ENCODE assay signal across 13 cellular contexts in the genomic region with DNA sequence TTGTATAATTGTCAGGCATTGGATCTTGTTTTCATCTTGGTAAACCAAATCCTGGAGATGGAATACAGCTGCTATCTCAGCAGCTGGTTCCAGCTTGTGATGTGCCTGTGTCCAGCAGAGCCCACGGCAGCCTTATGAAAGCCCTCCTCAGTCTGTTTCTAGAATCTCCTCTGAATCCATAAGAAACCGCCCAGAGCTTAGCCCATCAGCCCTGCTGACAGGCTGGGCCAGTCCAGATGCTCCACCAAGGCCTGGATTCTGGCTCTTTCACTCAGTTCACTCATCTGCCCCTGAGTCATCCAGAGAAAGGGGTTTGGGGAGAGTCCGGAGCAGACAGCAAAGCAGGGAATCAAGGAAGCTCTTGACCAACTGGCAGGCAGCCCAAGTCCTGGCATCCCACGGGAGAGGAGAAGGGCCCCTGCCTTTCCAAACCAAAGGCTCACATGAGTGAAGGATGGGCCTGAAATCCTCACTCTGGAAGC. TPM values are rescaled to one million over a fixed set of nuclear protein-coding genes. Genes with fewer than 3 reads are reported as not detected.
A peak's percentile ranks its signal among the peaks of the same experiment; 100 is the strongest.
DNase-seq lines count a peak whose midpoint lies in the region; ATAC-seq lines count a peak whose summit lies in the region.
"Had no signal": no experiment of that assay in that cellular context is flagged by ENCODE, and none has a peak within 500 bp of the region (broad histone marks: within the 10 kb centered on the region; RNA-seq: fewer than 3 reads in every experiment).

No MANE protein-coding gene starts in this region.

- ATAC-seq in sciatic nerve (no peak), HG03175 (IDR thresholded peaks at IDR 0.05; ENCODE audit: unreplicated experiment) (no peak), GM21825 (IDR thresholded peaks at IDR 0.05; ENCODE audit: unreplicated experiment) (no peak)
- ATAC-seq: stimulated activated naive CD8-positive, alpha-beta T cell treated with anti-CD3 and anti-CD28 coated beads, Interleukin-15, Interleukin-2, amounts not matched to agents 100 U/mL and 50 U/mL, for 24 hours had no signal

- intact Hi-C loops in cardiac septum (cut with DNase I): no loop called here
- intact Hi-C loops in sciatic nerve (cut with DNase I): no loop called here

- peak; percentile 9 for DNase-seq in D341Med (ENCODE audit: low spot score)
- peak; percentile 72 for DNase-seq in cardiac septum (ENCODE audit: low spot score)
- peak; percentile 49 for DNase-seq in sciatic nerve (ENCODE audit: low spot score)
- no peak for DNase-seq in NCI-H1417 (lab: John Stamatoyannopoulos, UW)
- DNase-seq in AML-193 (lab: John Stamatoyannopoulos, UW): no peak
- DNase-seq: activated B cell treated with CpG ODN at 0.5 μM for 24 hours; CD4-positive, CD25-positive, alpha-beta regulatory T cell; KG1; naive B cell; stimulated activated naive CD8-positive, alpha-beta T cell treated with anti-CD3 and anti-CD28 coated beads, Interleukin-15, Interleukin-2, amounts not matched to agents 100 U/mL and 50 U/mL, for 24 hours had no signal

- H3K27ac ChIP-seq in angular gyrus (ENCODE audit: low read depth, low read length): peak overlapping the region; percentile 49

RNA-seq across cellular contexts. Expression of a gene that starts 45.6 kb away (rescaled TPM):
- total RNA-seq in cardiac septum: 86.6 TPM
- total RNA-seq in sciatic nerve: 84.0 TPM

Comparison
In these comparisons a context has a peak if more than half of its experiments do, and no peak if none do; other contexts are left out.
1. DNase-seq: peak in D341Med (single experiment), cardiac septum (single experiment) and sciatic nerve (single experiment); none in NCI-H1417 (0 of 3) and AML-193 (0 of 2).